ENCODE assay signal across 9 cellular contexts in the genomic region with DNA sequence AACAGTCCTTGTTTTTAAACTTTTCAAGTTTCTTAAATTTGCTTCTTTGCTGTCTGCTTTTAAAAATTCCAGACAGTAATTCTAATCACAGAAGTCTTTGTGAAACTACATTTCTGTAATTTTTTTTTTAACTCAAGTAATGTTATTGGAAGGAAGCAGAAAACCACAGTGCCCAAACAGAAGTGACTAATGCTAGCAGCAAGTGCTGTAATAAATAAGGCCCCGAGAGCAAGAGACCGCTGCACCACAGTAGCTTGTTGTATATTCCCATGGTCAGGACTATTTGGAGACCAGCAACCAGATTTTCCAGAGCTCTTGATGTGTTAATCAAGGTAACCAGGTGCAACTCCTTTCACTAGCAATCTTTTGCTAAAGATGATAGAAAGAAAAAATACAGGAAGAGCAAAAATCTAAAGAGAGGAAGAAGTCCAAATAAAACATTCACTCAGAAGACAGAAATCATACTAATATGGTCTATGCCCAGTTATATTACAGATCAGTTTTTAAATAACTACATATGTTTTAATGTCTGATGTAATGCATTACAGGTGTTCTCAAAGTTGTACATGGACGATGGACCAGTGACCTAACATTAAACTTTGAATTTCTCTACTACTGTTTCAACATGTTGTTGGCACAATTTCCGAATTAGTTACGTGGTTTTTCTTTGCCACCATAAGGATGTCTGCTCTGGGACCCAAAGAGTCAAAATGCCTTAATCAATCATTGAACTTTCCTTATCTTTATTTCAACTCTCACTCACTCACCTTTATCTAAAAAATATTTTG. TPM values are rescaled to one million over a fixed set of nuclear protein-coding genes. Genes with fewer than 3 reads are reported as not detected.
DNase-seq lines count a peak whose midpoint lies in the region; ATAC-seq lines count a peak whose summit lies in the region.
"Had no signal": no experiment of that assay in that cellular context is flagged by ENCODE, and none has a peak within 500 bp of the region (broad histone marks: within the 10 kb centered on the region; RNA-seq: fewer than 3 reads in every experiment).

No MANE protein-coding gene starts in this region.

- H3K27ac Mint-ChIP-seq in T-cell = peak overlapping the region; percentile 64 to 79

- no peaks in the 10 kb centered on the region for H3K36me3 Mint-ChIP-seq in T-cell

- peak; percentile 70 for ATAC-seq in GM18519 (IDR thresholded peaks at IDR 0.05; ENCODE audit: low FRiP score, unreplicated experiment)
- ATAC-seq in HG02798 (IDR thresholded peaks at IDR 0.05; ENCODE audit: poor library complexity, unreplicated experiment) = peak; percentile 78
- ATAC-seq in T-cell (replicated peaks in 1 of 4) = peak in 1 of 4 experiments; percentile 42
- ATAC-seq in left lobe of liver = peak; percentile 65
- no peak for ATAC-seq in HG03039 (IDR thresholded peaks at IDR 0.05; ENCODE audit: unreplicated experiment)

- peaks cover 3 to 13% of the 10 kb centered on the region in 2 donors for H3K27me3 Mint-ChIP-seq in T-cell

- CTCF ChIA-PET in T-cell (lab: Charles Lee) = no interaction called here

- H3K4me3 Mint-ChIP-seq in T-cell = peak overlapping the region in 1 of 3 donors; percentile 24

- DNase-seq in T-cell (no peak), left lobe of liver (ENCODE audit: low spot score) (no peak), retina (no peak), G401 (ENCODE audit: low spot score) (no peak)
- no peak for DNase-seq in stimulated activated CD4-positive, alpha-beta T cell treated with anti-CD3 and anti-CD28 coated beads, Interleukin-1b, Interleukin-23, amount 100 ng/mL, for 48 hours
- DNase-seq: lower lobe of right lung had no signal

- POLR2A ChIA-PET in T-cell (lab: Charles Lee) = no interaction called here

- in situ Hi-C loops in G401 (cut with HindIII; ENCODE audit: low sequenced_read_pairs) = no loop called here

- H3K9me3 Mint-ChIP-seq in T-cell = no peaks in the 10 kb centered on the region

- peaks cover 0 to 9% (median 6%) of the 10 kb centered on the region in 3 donors for H3K4me1 Mint-ChIP-seq in T-cell

RNA-seq across cellular contexts. Expression of gene WWTR1, which starts 36.4 kb away (rescaled TPM):
- 1 to 10 TPM in 4 of 5 donors, under 1 TPM in 1; 0.43 to 1.6 (median 1.1) TPM for total RNA-seq in T-cell
- total RNA-seq in left lobe of liver = 13.2 TPM
- 16.1 and 28.2 TPM in 2 replicates for total RNA-seq in G401 (2014; rRNA removed; shearing (Covaris generic))
